In the genomic region with DNA sequence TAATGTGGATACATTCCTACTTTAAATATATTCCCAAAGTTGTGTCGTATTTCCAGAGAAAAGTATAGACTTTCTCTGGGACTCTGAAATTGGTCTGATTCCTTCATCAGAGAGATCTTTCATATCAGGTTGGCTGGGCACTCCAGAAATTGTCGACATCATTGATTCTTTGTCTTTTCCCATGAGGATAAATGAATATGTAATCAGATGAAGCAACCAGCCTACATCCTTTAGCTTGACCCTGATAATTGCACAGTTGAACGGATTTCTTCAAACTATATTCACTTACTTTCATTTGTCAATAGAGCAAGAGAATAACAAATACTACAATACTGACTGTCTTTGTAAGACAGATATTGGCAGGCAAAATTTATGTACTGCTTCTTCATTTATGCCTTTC, we compare ENCODE assay signal across 5 cellular contexts.
"Had no signal": no experiment of that assay in that cellular context is flagged by ENCODE, and none has a peak within 500 bp of the region (broad histone marks: within the 10 kb centered on the region; RNA-seq: fewer than 3 reads in every experiment).

No MANE protein-coding gene starts in this region.

- DNase-seq: GM23248, GOT3, H7, HFFc6, KBM-7 had no signal
